17 cellular contexts compared by ENCODE assay signal in genomic region chr6:100484474-100484873, GRCh38.
DNase-seq lines count a peak whose midpoint lies in the region; ATAC-seq lines count a peak whose summit lies in the region.
"Had no signal": no experiment of that assay in that cellular context is flagged by ENCODE, and none has a peak within 500 bp of the region (broad histone marks: within the 10 kb centered on the region; RNA-seq: fewer than 3 reads in every experiment).

No MANE protein-coding gene starts in this region.

- DNase-seq in astrocyte of the hippocampus (ENCODE audit: low read depth, low spot score) (peak; percentile 20), DMS 273 (lab: John Stamatoyannopoulos, UW; ENCODE audit: unreplicated experiment) (no peak), nucleus accumbens (lab: John Stamatoyannopoulos, UW) (no peak), anterior cingulate cortex (lab: John Stamatoyannopoulos, UW) (no peak)
- DNase-seq: activated CD4-positive, alpha-beta T cell treated with anti-CD3 and anti-CD28 coated beads for 36 hours; activated T-cell treated with anti-CD3 and anti-CD28 coated beads for 4 hours; central memory CD4-positive, alpha-beta T cell; endodermal cell; GOT3; left lung; MV-4-11; NCI-H510A; substantia nigra had no signal

- ATAC-seq in GM18511 (IDR thresholded peaks at IDR 0.05; ENCODE audit: unreplicated experiment) (peak; percentile 56), GM19372 (IDR thresholded peaks at IDR 0.05; ENCODE audit: low read depth, unreplicated experiment) (peak; percentile 47), HG03025 (IDR thresholded peaks at IDR 0.05; ENCODE audit: low FRiP score, unreplicated experiment) (peak; percentile 35), GM21825 (IDR thresholded peaks at IDR 0.05; ENCODE audit: unreplicated experiment) (no peak)
- ATAC-seq: activated CD4-positive, alpha-beta T cell treated with anti-CD3 and anti-CD28 coated beads for 36 hours; left lung had no signal
